Comparison of ENCODE assay signal across 18 cellular contexts in the genomic region with DNA sequence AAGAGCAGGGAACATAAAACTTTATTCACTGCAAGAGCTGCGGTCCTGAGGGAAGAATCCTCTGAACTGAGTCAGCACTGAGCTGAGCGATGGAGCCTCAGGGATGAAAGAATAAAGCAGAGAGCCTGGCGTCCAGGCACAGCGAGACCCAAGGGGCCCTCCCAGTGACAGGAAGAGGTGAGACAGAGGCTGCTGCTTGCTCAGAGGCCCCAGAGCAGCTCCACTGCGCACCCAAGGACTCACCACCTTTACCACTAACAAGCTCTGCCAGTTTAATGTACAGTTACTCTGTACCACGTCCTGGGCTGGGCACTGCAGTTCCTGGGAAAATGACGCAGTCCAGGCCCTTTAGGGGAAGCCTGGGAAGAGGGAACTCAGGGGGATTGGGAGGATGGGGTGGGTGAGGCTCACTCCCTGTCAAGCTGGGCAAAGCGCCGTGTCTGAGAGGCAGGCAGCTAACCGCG. TPM values are rescaled to one million over a fixed set of nuclear protein-coding genes. Genes with fewer than 3 reads are reported as not detected.
DNase-seq lines count a peak whose midpoint lies in the region; ATAC-seq and TF ChIP-seq lines count a peak whose summit lies in the region.
"Had no signal": no experiment of that assay in that cellular context is flagged by ENCODE, and none has a peak within 500 bp of the region (broad histone marks: within the 10 kb centered on the region; RNA-seq: fewer than 3 reads in every experiment).

No MANE protein-coding gene starts in this region.

- H3K27ac ChIP-seq in SJSA1: peak overlapping the region; percentile 60
- peak overlapping the region in 2 of 4 donors; percentile 53 to 60 for H3K27ac ChIP-seq in sigmoid colon
- no peak overlapping the region for H3K27ac ChIP-seq in tibial nerve

- no peak for TF ChIP-seq POLR2A in sigmoid colon (IDR thresholded peaks at IDR 0.05)
- no peak for TF ChIP-seq POLR2A in tibial nerve (IDR thresholded peaks at IDR 0.05)

- intact Hi-C loops in sigmoid colon (cut with DNase I): loop anchor here (10.0 kb wide), 1 partner anchor 285 kb away; no protein-coding TSS in a partner anchor

- 75 to 85% methylated on average over 11 of the region's 11 CpGs for WGBS in sigmoid colon, 2 donors
- WGBS in tibial nerve, 2 donors: 67% methylated on average over 11 of the region's 11 CpGs

- H3K9me3 ChIP-seq in SJSA1 (replicated peaks) (no peaks in the 10 kb centered on the region), sigmoid colon (no peaks in the 10 kb centered on the region), tibial nerve (no peaks in the 10 kb centered on the region)

- TF ChIP-seq CTCF in fibroblast of mammary gland (conservative IDR thresholded peaks at IDR 0.05; ENCODE audit: control insufficient read depth, insufficient read depth, low read depth, low read length) (no peak), sigmoid colon (IDR thresholded peaks at IDR 0.05) (no peak), tibial nerve (IDR thresholded peaks at IDR 0.05) (no peak)

- H3K27me3 ChIP-seq in SJSA1 (replicated peaks) (no peaks in the 10 kb centered on the region), sigmoid colon (peaks cover 0 to 3% (median 0%) of the 10 kb centered on the region in 3 donors), tibial nerve (peaks cover 0 to 25% of the 10 kb centered on the region in 2 donors)

- peak; percentile 98 for DNase-seq in ELR (ENCODE audit: low read depth)
- peak; percentile 84 to 92 for DNase-seq in SJSA1 (ENCODE audit: low read depth in 1 of 2, low spot score in 2 of 2)
- peak; percentile 44 for DNase-seq in fibroblast of mammary gland (ENCODE audit: low read depth)
- DNase-seq in sigmoid colon: peak; percentile 52
- no peak for DNase-seq in UCSD-AML1 (lab: John Stamatoyannopoulos, UW; ENCODE audit: unreplicated experiment)
- DNase-seq in tibial nerve (ENCODE audit: low spot score in 2 of 2): no peak
- no peak for DNase-seq in 8988T
- DNase-seq: activated CD4-positive, alpha-beta T cell treated with anti-CD3 and anti-CD28 coated beads, Interleukin-2, amount 50 U/mL, for 48 hours; activated effector memory CD4-positive, alpha-beta T cell treated with anti-CD3 and anti-CD28 coated beads, Interleukin-2, amount 50 U/mL, for 16 hours; CD8-positive, alpha-beta memory T cell; cortex of kidney; KG1; NCI-H2081 treated with DMSO at 0.1 percent for 48 hours; stimulated activated CD4-positive, alpha-beta T cell treated with anti-CD3 and anti-CD28 coated beads, Interleukin-4, amount 100 ng/mL, for 24 hours; T-helper 2 cell had no signal

- ATAC-seq in GM18907 (IDR thresholded peaks at IDR 0.05; ENCODE audit: unreplicated experiment): no peak

- H3K4me1 ChIP-seq in SJSA1 (replicated peaks): peaks cover 56% of the 10 kb centered on the region
- peaks cover 0 to 16% (median 10%) of the 10 kb centered on the region in 4 donors for H3K4me1 ChIP-seq in sigmoid colon
- H3K4me1 ChIP-seq in tibial nerve: peaks cover 0 to 23% (median 8%) of the 10 kb centered on the region in 4 donors

- TF ChIP-seq EP300 in sigmoid colon (IDR thresholded peaks at IDR 0.05) (no peak), tibial nerve (IDR thresholded peaks at IDR 0.05) (no peak)

- H3K36me3 ChIP-seq in SJSA1: no peaks in the 10 kb centered on the region
- no peaks in the 10 kb centered on the region for H3K36me3 ChIP-seq in sigmoid colon
- no peaks in the 10 kb centered on the region for H3K36me3 ChIP-seq in tibial nerve

- H3K4me3 ChIP-seq in SJSA1: no peak overlapping the region
- H3K4me3 ChIP-seq in fibroblast of mammary gland (ENCODE audit: control insufficient read depth, low read depth, low read length): no peak overlapping the region
- no peak overlapping the region for H3K4me3 ChIP-seq in sigmoid colon
- no peak overlapping the region for H3K4me3 ChIP-seq in tibial nerve
- H3K4me3 ChIP-seq: lung had no signal

RNA-seq across cellular contexts. Expression of a gene that starts 5.6 kb away (rescaled TPM):
- not detected in 2 replicates for total RNA-seq in SJSA1 (2014; rRNA removed; shearing (Covaris generic))
- total RNA-seq in sigmoid colon: not detected
- polyA plus RNA-seq in sigmoid colon: 1 to 10 TPM in 2 of 3 donors, not detected in 1; 1.3 to 2.4 TPM
- total RNA-seq in tibial nerve: 10 to 100 TPM in 1 of 4 donors, 1 to 10 TPM in 3; 1.6 to 37.2 (median 7.3) TPM
- total RNA-seq: CD8-positive, alpha-beta memory T cell; progenitor cell of endocrine pancreas had no signal
- polyA plus RNA-seq: CD8-positive, alpha-beta memory T cell had no signal

RNA-seq across cellular contexts. Expression of a gene that starts 10.5 kb away (rescaled TPM):
- total RNA-seq in SJSA1 (2014; rRNA removed; shearing (Covaris generic)): 158 and 179 TPM in 2 replicates
- total RNA-seq in sigmoid colon (10 to 100 TPM; 33.7 to 93.1 (median 55.8) TPM), tibial nerve (100 to 1,000 TPM in 1 of 4 donors, 10 to 100 TPM in 3; 48.9 to 137 (median 57.0) TPM)
- polyA plus RNA-seq in sigmoid colon: 10 to 100 TPM; 20.6 to 48.4 (median 21.6) TPM

RNA-seq across cellular contexts. Expression of a gene that starts 37.9 kb away (rescaled TPM):
- total RNA-seq in SJSA1 (2014; rRNA removed; shearing (Covaris generic)): 7.8 and 14.0 TPM in 2 replicates
- total RNA-seq in sigmoid colon (1 to 10 TPM in 1 of 4 donors, under 1 TPM in 3; under 0.01 to 1.4 (median 0.30) TPM), tibial nerve (under 1 TPM in 2 of 4 donors, not detected in 2; 0.30 to 0.66 TPM)
- 10 to 100 TPM in 1 of 3 donors, 1 to 10 TPM in 1, under 1 TPM in 1; 0.60 to 10.5 (median 1.4) TPM for polyA plus RNA-seq in sigmoid colon

RNA-seq across cellular contexts. Expression of a gene that starts 58.4 kb away (rescaled TPM):
- 5.2 TPM in 1 of 2 replicates, not detected in the other for total RNA-seq in SJSA1 (2014; rRNA removed; shearing (Covaris generic))
- 1 to 10 TPM in 2 of 4 donors, under 1 TPM in 2; 0.41 to 4.3 (median 1.3) TPM for total RNA-seq in sigmoid colon
- 1 to 10 TPM in 2 of 3 donors, not detected in 1; 1.4 to 2.0 TPM for polyA plus RNA-seq in sigmoid colon
- 10 to 100 TPM in 3 of 4 donors, 1 to 10 TPM in 1; 9.8 to 25.5 (median 21.2) TPM for total RNA-seq in tibial nerve
- total RNA-seq: CD8-positive, alpha-beta memory T cell had no signal
- polyA plus RNA-seq: CD8-positive, alpha-beta memory T cell had no signal

Comparison
In these comparisons a context has a peak if more than half of its experiments do, and no peak if none do; other contexts are left out.
1. DNase-seq: peak in ELR (single experiment), SJSA1 (2 of 2), fibroblast of mammary gland (single experiment) and sigmoid colon (single experiment); none in UCSD-AML1 (single experiment), tibial nerve (0 of 2) and 8988T (single experiment).